In the genomic region with DNA sequence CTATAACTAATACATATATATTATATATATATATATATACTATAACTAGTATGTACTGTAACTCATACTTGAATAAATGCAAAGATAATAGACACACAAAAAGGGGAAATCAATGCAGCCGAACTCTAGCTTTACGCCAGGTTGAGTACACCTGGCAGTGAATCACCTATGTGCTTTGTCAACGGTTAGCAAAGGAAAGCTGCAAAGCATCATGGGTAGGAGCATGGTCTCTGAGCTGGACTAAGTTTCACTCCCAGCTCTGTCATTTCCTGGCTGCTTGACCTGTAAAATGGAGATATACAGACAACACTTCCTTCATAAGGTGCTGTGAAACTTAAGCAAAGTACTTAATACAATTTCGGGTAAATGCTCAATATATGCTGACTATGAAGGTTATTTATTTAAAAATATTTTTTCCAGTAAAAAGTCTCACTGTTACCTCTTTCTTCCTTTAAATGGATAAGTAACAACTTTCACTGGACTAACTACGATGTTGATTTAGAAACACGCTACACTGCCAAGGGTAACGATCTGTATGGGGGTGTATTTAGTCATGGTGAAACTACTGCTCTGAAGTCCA, we compare ENCODE assay signal across 23 cellular contexts.
"Had no signal": no experiment of that assay in that cellular context is flagged by ENCODE, and none has a peak within 500 bp of the region (broad histone marks: within the 10 kb centered on the region; RNA-seq: fewer than 3 reads in every experiment).

No MANE protein-coding gene starts in this region.

- H3K27ac Mint-ChIP-seq: naive thymus-derived CD4-positive, alpha-beta T cell; neural progenitor cell; progenitor cell of endocrine pancreas; stimulated activated naive B cell treated with anti-CD40 and anti-IgM and Interleukin-4, amounts not matched to agents 10 μg/mL and 1 μg/mL and 100 μg/mL, for 72 hours; stimulated activated naive CD8-positive, alpha-beta T cell treated with anti-CD3 and anti-CD28 coated beads, Interleukin-15, Interleukin-2, amounts not matched to agents 100 ng/mL and 50 ng/mL, for 24 hours had no signal

- H3K4me2 ChIP-seq: neural progenitor cell had no signal

- H3K9ac ChIP-seq: neural progenitor cell, parathyroid adenoma had no signal

- H3K4me1 ChIP-seq: neural progenitor cell, parathyroid adenoma, suprapubic skin, upper lobe of right lung had no signal

- DNase-seq: effector memory CD4-positive, alpha-beta T cell; erythroblast; esophagus squamous epithelium; hypothalamus; mesendoderm; midbrain; naive thymus-derived CD4-positive, alpha-beta T cell; sigmoid colon; stimulated activated CD4-positive, alpha-beta T cell treated with anti-CD3 and anti-CD28 coated beads, Interleukin-4, amount 100 ng/mL, for 4 hours; stimulated activated naive B cell treated with anti-CD40 and anti-IgM and Interleukin-4, amounts not matched to agents 10 μg/mL and 1 μg/mL and 100 μg/mL, for 72 hours; transverse colon; upper lobe of right lung; uterus had no signal

- H3K27me3 ChIP-seq: esophagus squamous epithelium, neural progenitor cell, sigmoid colon, suprapubic skin, transverse colon, upper lobe of right lung, uterus had no signal

- H3K36me3 ChIP-seq: neural progenitor cell, uterus had no signal

- ATAC-seq: left lobe of liver; naive thymus-derived CD4-positive, alpha-beta T cell; stimulated activated naive B cell treated with anti-CD40 and anti-IgM and Interleukin-4, amounts not matched to agents 10 μg/mL and 1 μg/mL and 100 μg/mL, for 72 hours; upper lobe of right lung had no signal

- H2AFZ ChIP-seq: neural progenitor cell, parathyroid adenoma had no signal

- H3K4me1 Mint-ChIP-seq: naive thymus-derived CD4-positive, alpha-beta T cell; nephron; neural progenitor cell; stimulated activated naive B cell treated with anti-CD40 and anti-IgM and Interleukin-4, amounts not matched to agents 10 μg/mL and 1 μg/mL and 100 μg/mL, for 72 hours had no signal

- H3K27ac ChIP-seq: neural progenitor cell, parathyroid adenoma, suprapubic skin, upper lobe of right lung had no signal

- H3K4me3 Mint-ChIP-seq: naive thymus-derived CD4-positive, alpha-beta T cell; nephron; neural progenitor cell; stimulated activated naive B cell treated with anti-CD40 and anti-IgM and Interleukin-4, amounts not matched to agents 10 μg/mL and 1 μg/mL and 100 μg/mL, for 72 hours; stimulated activated naive CD8-positive, alpha-beta T cell treated with anti-CD3 and anti-CD28 coated beads, Interleukin-15, Interleukin-2, amounts not matched to agents 100 ng/mL and 50 ng/mL, for 24 hours had no signal

- H3K9me3 ChIP-seq: esophagus squamous epithelium, sigmoid colon, suprapubic skin, transverse colon, upper lobe of right lung, uterus had no signal

- H3K4me3 ChIP-seq: coronary artery, esophagus squamous epithelium, lung, neural progenitor cell, sigmoid colon, suprapubic skin, transverse colon, upper lobe of right lung, uterus had no signal

- FAIRE-seq: keratinocyte had no signal

- H3K9me3 Mint-ChIP-seq: neural progenitor cell had no signal
